ENCODE assay signal across 8 cellular contexts in the genomic region with DNA sequence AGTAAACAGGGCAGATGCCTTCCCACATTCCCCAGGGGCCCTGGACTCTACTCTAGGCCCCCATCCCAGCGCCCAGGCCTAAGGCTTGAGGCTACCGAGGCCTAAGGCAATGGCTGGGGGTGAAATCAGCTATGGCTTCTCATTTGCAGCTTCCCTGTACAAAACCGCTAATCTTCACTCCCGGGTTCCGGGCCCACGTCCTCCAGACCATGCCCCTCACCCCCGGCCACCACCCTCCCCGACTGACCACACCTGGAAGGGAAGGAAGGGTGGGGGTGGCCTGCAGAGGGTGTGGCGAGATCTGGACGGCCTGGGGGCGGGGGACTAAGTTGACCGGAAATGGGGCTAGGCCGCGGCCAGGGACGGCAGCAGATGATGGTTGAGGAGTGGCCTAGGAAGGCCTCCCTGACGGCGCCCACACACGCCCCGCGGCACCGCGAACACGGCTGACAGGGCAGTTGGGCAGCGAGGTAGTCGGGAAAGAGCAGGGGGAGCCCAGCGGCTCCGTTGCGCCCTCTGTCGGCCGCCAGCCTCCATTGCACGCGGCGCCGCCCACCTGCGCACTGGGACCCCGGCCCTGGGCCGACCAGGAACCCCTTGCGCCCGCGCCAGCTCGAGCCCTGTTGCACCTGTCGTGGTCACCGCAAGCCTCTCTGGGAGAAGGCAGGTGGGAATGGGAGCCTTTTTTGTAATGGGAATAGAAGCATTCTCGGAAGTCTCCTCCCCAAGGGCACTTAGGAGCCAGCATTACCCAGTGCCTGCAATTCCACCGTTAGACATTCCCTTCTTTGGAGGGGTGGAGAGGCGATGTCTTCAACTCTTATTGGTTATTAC.
A peak's percentile ranks its signal among the peaks of the same experiment; 100 is the strongest.
DNase-seq lines count a peak whose midpoint lies in the region; ATAC-seq and TF ChIP-seq lines count a peak whose summit lies in the region.

No MANE protein-coding gene starts in this region.

- H3K4me1 ChIP-seq in OCI-LY7 (ENCODE audit: insufficient read depth, low read length, poor library complexity, severe bottlenecking), result peaks cover 14% of the 10 kb centered on the region
- peaks cover 16 to 41% (median 18%) of the 10 kb centered on the region in 3 donors for H3K4me1 ChIP-seq in esophagus squamous epithelium

- TF ChIP-seq CTCF in AG04450 (IDR thresholded peaks at IDR 0.05; ENCODE audit: low read depth, low read length) (peak; percentile 85), OCI-LY7 (conservative IDR thresholded peaks at IDR 0.05; ENCODE audit: low read length) (peak; percentile 90), esophagus squamous epithelium (IDR thresholded peaks at IDR 0.05) (peak; percentile 91 to 97 (median 96))

- H3K36me3 Mint-ChIP-seq in activated T-cell treated with anti-CD3 and anti-CD28 coated beads, Interleukin-2, amount 50 U/mL, for 4 hours (ENCODE audit: insufficient read depth), result no peaks in the 10 kb centered on the region
- no peaks in the 10 kb centered on the region for H3K36me3 Mint-ChIP-seq in stimulated activated naive B cell treated with anti-CD40 and anti-IgM and Interleukin-4, amounts not matched to agents 10 μg/mL and 1 μg/mL and 100 μg/mL, for 72 hours

- H3K9me3 ChIP-seq in AG04450 (ENCODE audit: control insufficient read depth, insufficient read depth, low read length) (no peaks in the 10 kb centered on the region), OCI-LY7 (ENCODE audit: low read length) (no peaks in the 10 kb centered on the region), esophagus squamous epithelium (no peaks in the 10 kb centered on the region)

- TF ChIP-seq POLR2A in esophagus squamous epithelium (IDR thresholded peaks at IDR 0.05), result no peak

- H3K4me1 Mint-ChIP-seq in activated T-cell treated with anti-CD3 and anti-CD28 coated beads, Interleukin-2, amount 50 U/mL, for 4 hours (ENCODE audit: low read depth), result peaks cover 2% of the 10 kb centered on the region
- peaks cover 16 to 37% of the 10 kb centered on the region in 2 donors for H3K4me1 Mint-ChIP-seq in stimulated activated naive B cell treated with anti-CD40 and anti-IgM and Interleukin-4, amounts not matched to agents 10 μg/mL and 1 μg/mL and 100 μg/mL, for 72 hours

- no peaks in the 10 kb centered on the region for H3K9me2 ChIP-seq in OCI-LY7 (ENCODE audit: insufficient read depth, low read length)

- CTCF ChIA-PET in AG04450 (lab: Charles Lee) (interaction anchor here (0.7 to 2.0 kb wide), 14 partner anchors 10 to 107 kb away, joined by 3 to 6 read pairs (median 5); no protein-coding TSS in a partner anchor), OCI-LY7 (lab: Charles Lee; ENCODE audit: unreplicated experiment) (interaction anchor here (0.5 to 0.7 kb wide), 2 partner anchors 29 to 615 kb away, joined by 3 to 4 read pairs; no protein-coding TSS in a partner anchor)

- peak overlapping the region; percentile 67 for H2AFZ ChIP-seq in OCI-LY7 (ENCODE audit: low read length)

- peak overlapping the region; percentile 54 for H3K4me2 ChIP-seq in OCI-LY7 (ENCODE audit: low read length)

- peak; percentile 72 for ATAC-seq in GM18867 (IDR thresholded peaks at IDR 0.05; ENCODE audit: unreplicated experiment)
- ATAC-seq in HG03439 (IDR thresholded peaks at IDR 0.05; ENCODE audit: unreplicated experiment), result peak; percentile 56
- ATAC-seq in activated T-cell treated with anti-CD3 and anti-CD28 coated beads, Interleukin-2, amount 50 U/mL, for 4 hours, result peak; percentile 93 to 94
- ATAC-seq in stimulated activated naive B cell treated with anti-CD40 and anti-IgM and Interleukin-4, amounts not matched to agents 10 μg/mL and 1 μg/mL and 100 μg/mL, for 72 hours (replicated peaks), result peak; percentile 84 to 89

- WGBS in esophagus squamous epithelium, 2 donors, result 30 to 31% methylated on average over 3 to 10 of the region's 46 CpGs

- POLR2A ChIA-PET in AG04450 (lab: Yijun Ruan, JAX), result interaction anchor here (0.6 kb wide), 1 partner anchor 131 kb away, joined by 5 read pairs; no protein-coding TSS in a partner anchor
- POLR2A ChIA-PET in OCI-LY7 (lab: Charles Lee), result interaction anchor here (0.9 to 1.0 kb wide), 2 partner anchors 20 to 95 kb away, joined by 3 read pairs; no protein-coding TSS in a partner anchor

- H3K27ac Mint-ChIP-seq in stimulated activated naive B cell treated with anti-CD40 and anti-IgM and Interleukin-4, amounts not matched to agents 10 μg/mL and 1 μg/mL and 100 μg/mL, for 72 hours, result peak overlapping the region; percentile 89

- intact Hi-C loops in OCI-LY7 (cut with micrococcal nuclease; ENCODE audit: unreplicated experiment), result loop anchor here (5.0 kb wide), 1 partner anchor 355 kb away; a partner anchor contains a TSS
- intact Hi-C loops in esophagus squamous epithelium (cut with DNase I), result no loop called here

- H3K4me3 Mint-ChIP-seq in activated T-cell treated with anti-CD3 and anti-CD28 coated beads, Interleukin-2, amount 50 U/mL, for 4 hours, result peak overlapping the region; percentile 70
- H3K4me3 Mint-ChIP-seq in stimulated activated naive B cell treated with anti-CD40 and anti-IgM and Interleukin-4, amounts not matched to agents 10 μg/mL and 1 μg/mL and 100 μg/mL, for 72 hours, result peak overlapping the region; percentile 82 to 91

- H3K27me3 ChIP-seq in AG04450 (ENCODE audit: control insufficient read depth, insufficient read depth, low read length) (no peaks in the 10 kb centered on the region), esophagus squamous epithelium (no peaks in the 10 kb centered on the region)

- DNase-seq in AG04450 (ENCODE audit: low read depth, low spot score) (no peak), OCI-LY7 (ENCODE audit: low spot score) (peak; percentile 29), esophagus squamous epithelium (lab: John Stamatoyannopoulos, UW) (no peak), myocyte (ENCODE audit: low read depth) (peak; percentile 80)
- peak; percentile 50 for DNase-seq in activated T-cell treated with anti-CD3 and anti-CD28 coated beads, Interleukin-2, amount 50 U/mL, for 4 hours
- DNase-seq in stimulated activated naive B cell treated with anti-CD40 and anti-IgM and Interleukin-4, amounts not matched to agents 10 μg/mL and 1 μg/mL and 100 μg/mL, for 72 hours, result peak; percentile 48

- no peak overlapping the region for H3K27ac ChIP-seq in AG04450 (ENCODE audit: low read depth, low read length)
- H3K27ac ChIP-seq in OCI-LY7 (ENCODE audit: low read depth, low read length, poor library complexity, severe bottlenecking), result no peak overlapping the region
- H3K27ac ChIP-seq in esophagus squamous epithelium, result peak overlapping the region; percentile 36 to 62 (median 60)

- 0 out of 2 replicates have a peak overlapping the region, but pooled peaks have one; percentile 4 for H3K4me3 ChIP-seq in AG04450 (ENCODE audit: low read depth, low read length)
- H3K4me3 ChIP-seq in OCI-LY7 (ENCODE audit: low read depth, low read length, poor library complexity, severe bottlenecking), result peak overlapping the region; percentile 47
- H3K4me3 ChIP-seq in esophagus squamous epithelium, result peak overlapping the region in 3 of 4 donors; percentile 38 to 64 (median 41)

- H3K27me3 Mint-ChIP-seq in activated T-cell treated with anti-CD3 and anti-CD28 coated beads, Interleukin-2, amount 50 U/mL, for 4 hours (ENCODE audit: low read depth), result no peaks in the 10 kb centered on the region
- H3K27me3 Mint-ChIP-seq in stimulated activated naive B cell treated with anti-CD40 and anti-IgM and Interleukin-4, amounts not matched to agents 10 μg/mL and 1 μg/mL and 100 μg/mL, for 72 hours, result no peaks in the 10 kb centered on the region

- H3K9me3 Mint-ChIP-seq in activated T-cell treated with anti-CD3 and anti-CD28 coated beads, Interleukin-2, amount 50 U/mL, for 4 hours, result no peaks in the 10 kb centered on the region
- no peaks in the 10 kb centered on the region for H3K9me3 Mint-ChIP-seq in stimulated activated naive B cell treated with anti-CD40 and anti-IgM and Interleukin-4, amounts not matched to agents 10 μg/mL and 1 μg/mL and 100 μg/mL, for 72 hours

- no peaks in the 10 kb centered on the region for H3K79me2 ChIP-seq in OCI-LY7 (ENCODE audit: insufficient read depth, low read depth, low read length)

- H3K36me3 ChIP-seq in OCI-LY7 (ENCODE audit: insufficient read depth, low read length), result no peaks in the 10 kb centered on the region
- H3K36me3 ChIP-seq in esophagus squamous epithelium, result no peaks in the 10 kb centered on the region

- no TSS peak for BruUV-seq in OCI-LY7 (replicated peaks; lab: Mats Ljungman, UMichigan)

- no peaks in the 10 kb centered on the region for H4K20me1 ChIP-seq in OCI-LY7 (ENCODE audit: insufficient read depth, low read length)

Comparison
In these comparisons a context has a peak if more than half of its experiments do, and no peak if none do; other contexts are left out.
1. DNase-seq: peak in OCI-LY7 (single experiment), activated T-cell treated with anti-CD3 and anti-CD28 coated beads, Interleukin-2, amount 50 U/mL, for 4 hours (single experiment), myocyte (single experiment) and stimulated activated naive B cell treated with anti-CD40 and anti-IgM and Interleukin-4, amounts not matched to agents 10 μg/mL and 1 μg/mL and 100 μg/mL, for 72 hours (single experiment); none in AG04450 (single experiment) and esophagus squamous epithelium (single experiment).
2. H3K27ac ChIP-seq: peak in esophagus squamous epithelium (4 of 4); none in AG04450 (single experiment) and OCI-LY7 (single experiment).
3. Peak in every context shown above with its lines, with median percentiles within 50 percentile points of each other: H3K4me3 ChIP-seq, CTCF ChIP-seq and ATAC-seq.